In the genomic region with DNA sequence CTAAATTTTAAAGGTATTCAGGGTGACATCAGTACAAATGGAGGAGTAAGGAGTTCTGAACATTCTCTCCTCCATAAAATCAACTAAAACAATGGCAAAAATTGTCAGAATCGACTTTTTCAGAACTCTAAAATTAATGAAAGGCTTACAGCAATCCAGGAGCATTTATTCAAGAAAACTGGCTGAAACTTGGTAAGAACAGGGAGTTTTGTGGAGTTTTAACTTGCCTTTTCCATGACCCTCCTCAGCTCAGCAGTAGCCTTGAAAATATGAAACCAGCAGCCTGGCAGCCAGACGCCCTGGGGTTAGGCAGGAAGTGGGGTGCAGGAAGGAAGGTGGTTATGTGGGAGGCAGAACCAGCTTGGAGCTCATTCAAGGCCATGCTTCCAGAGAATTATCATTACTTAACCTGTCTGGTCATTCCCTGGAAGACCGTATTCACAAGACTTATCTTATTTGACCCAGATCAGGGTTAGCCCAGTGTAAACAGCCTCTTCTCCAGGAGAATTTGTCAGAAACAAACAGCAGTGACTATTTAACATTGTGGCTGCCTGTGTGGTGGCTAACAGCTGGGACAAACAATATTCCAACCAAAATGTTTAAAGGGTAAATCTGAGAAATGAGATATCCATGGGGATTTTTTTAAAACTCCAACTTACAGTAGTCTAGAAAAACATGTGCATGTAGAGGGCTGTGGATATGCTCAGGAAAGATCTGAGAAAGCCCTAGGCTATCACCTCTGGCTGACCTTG, we compare ENCODE assay signal across 20 cellular contexts.
"Had no signal": no experiment of that assay in that cellular context is flagged by ENCODE, and none has a peak within 500 bp of the region (broad histone marks: within the 10 kb centered on the region; RNA-seq: fewer than 3 reads in every experiment).

No MANE protein-coding gene starts in this region.

- H3K4me1 ChIP-seq: left ventricle myocardium inferior, transverse colon had no signal

- ATAC-seq: natural killer cell, WTC11 had no signal

- H3K79me2 ChIP-seq: hepatocyte had no signal

- H3K27ac ChIP-seq: cardiac muscle cell, hepatocyte, left ventricle myocardium inferior, neutrophil, transverse colon had no signal

- H3K9me3 ChIP-seq: neutrophil, transverse colon had no signal

- H2AFZ ChIP-seq: hepatocyte had no signal

- H3K4me2 ChIP-seq: hepatocyte had no signal

- DNase-seq: activated CD4-positive, alpha-beta memory T cell treated with anti-CD3 and anti-CD28 coated beads, Interleukin-2, amount 10 ng/mL, durations not matched to agents 7 days and 5 days; activated CD4-positive, alpha-beta T cell treated with anti-CD3 and anti-CD28 coated beads for 4 hours; activated naive CD4-positive, alpha-beta T cell treated with anti-CD3 and anti-CD28 coated beads, Interleukin-2, amount 10 ng/mL, durations not matched to agents 7 days and 5 days; activated T-cell treated with anti-CD3 and anti-CD28 coated beads, Interleukin-2, amount 50 U/mL, for 24 hours; dorsolateral prefrontal cortex; endodermal cell; kidney; left ventricle myocardium inferior; natural killer cell; posterior cingulate gyrus; retina; stimulated activated CD4-positive, alpha-beta T cell treated with anti-CD3 and anti-CD28 coated beads, Interleukin-4, amount 100 ng/mL, for 1 hour; stimulated activated naive CD4-positive, alpha-beta T cell; substantia nigra; T-helper 1 cell; transverse colon had no signal

- H3K36me3 ChIP-seq: cardiac muscle cell, left ventricle myocardium inferior, neutrophil, transverse colon had no signal

- H3K4me3 ChIP-seq: cardiac muscle cell, dorsolateral prefrontal cortex, hepatocyte, left ventricle myocardium inferior, transverse colon had no signal

- H3K27me3 ChIP-seq: cardiac muscle cell, dorsolateral prefrontal cortex, hepatocyte had no signal
